Comparison of ENCODE assay signal across 29 cellular contexts in the genomic region with DNA sequence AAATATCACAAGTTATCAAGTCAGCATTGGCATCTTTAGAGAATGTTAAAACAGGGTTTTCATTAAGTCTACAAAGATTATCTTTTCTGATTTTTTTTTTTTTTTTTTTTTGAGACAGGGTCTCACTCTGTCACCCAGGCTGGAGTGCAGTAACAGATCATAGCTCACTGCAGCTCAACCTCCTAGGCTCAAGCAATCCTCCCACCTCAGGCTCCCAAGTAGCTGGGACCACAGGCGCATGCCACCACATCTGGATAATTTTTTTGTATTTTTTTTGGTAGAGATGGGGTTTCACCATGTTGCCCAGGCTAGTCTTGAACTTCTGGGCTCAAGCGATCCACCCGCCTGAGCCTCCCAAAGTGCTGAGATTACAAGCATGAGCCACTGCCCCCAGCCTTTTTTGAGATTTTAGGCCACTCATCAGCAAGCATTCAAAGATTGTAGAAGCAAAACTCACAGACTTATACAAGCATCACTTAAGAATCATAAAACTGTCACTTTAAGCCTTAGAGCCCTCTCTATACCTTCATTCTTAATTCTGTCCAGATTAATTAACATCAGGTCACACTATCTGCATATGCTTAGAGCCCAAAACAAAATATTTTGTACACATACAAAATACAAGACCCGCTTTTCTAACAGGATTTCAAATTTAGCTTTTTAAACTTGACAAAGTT.
"Had no signal": no experiment of that assay in that cellular context is flagged by ENCODE, and none has a peak within 500 bp of the region (broad histone marks: within the 10 kb centered on the region; RNA-seq: fewer than 3 reads in every experiment).

No MANE protein-coding gene starts in this region.

- H3K4me3 Mint-ChIP-seq: activated CD4-positive, alpha-beta T cell treated with anti-CD3 and anti-CD28 coated beads, Interleukin-2, amount 10 ng/mL, durations not matched to agents 7 days and 5 days; activated CD8-positive, alpha-beta T cell treated with anti-CD3 and anti-CD28 coated beads for 36 hours; activated naive CD4-positive, alpha-beta T cell treated with anti-CD3 and anti-CD28 coated beads, Interleukin-2, amount 50 U/mL, for 24 hours; activated naive CD8-positive, alpha-beta T cell treated with anti-CD3 and anti-CD28 coated beads, Interleukin-2, amount 50 U/mL, for 24 hours; dendritic cell treated with granulocyte-macrophage colony-stimulating factor and Interleukin-4, amounts not matched to agents 40 ng/mL and 50 ng/mL, for 4 days; nephron; stimulated activated memory B cell treated with anti-CD40 and anti-IgM and Interleukin-4, amounts not matched to agents 10 μg/mL and 1 μg/mL and 100 μg/mL, for 72 hours; stimulated activated naive CD8-positive, alpha-beta T cell treated with anti-CD3 and anti-CD28 coated beads, Interleukin-15, amount 100 ng/mL, for 72 hours; T-helper 1 cell treated with Interleukin-12 subunit alpha and Interleukin-12 subunit beta and Interleukin-4 antibody, amounts not matched to agents 30 μg/mL and 1 μg/mL, for 36 hours; WTC11 had no signal

- H3K9me3 ChIP-seq: gastrocnemius medialis, neutrophil, ovary, prostate gland, upper lobe of left lung, vagina had no signal

- H3K36me3 ChIP-seq: ovary, prostate gland, vagina had no signal

- H3K9me3 Mint-ChIP-seq: activated CD4-positive, alpha-beta T cell treated with anti-CD3 and anti-CD28 coated beads, Interleukin-2, amount 10 ng/mL, durations not matched to agents 7 days and 5 days; activated CD8-positive, alpha-beta T cell treated with anti-CD3 and anti-CD28 coated beads for 36 hours; activated naive CD4-positive, alpha-beta T cell treated with anti-CD3 and anti-CD28 coated beads, Interleukin-2, amount 50 U/mL, for 24 hours; activated naive CD8-positive, alpha-beta T cell treated with anti-CD3 and anti-CD28 coated beads, Interleukin-2, amount 50 U/mL, for 24 hours; activated T-helper 2 cell treated with anti-CD3 and anti-CD28 coated beads, Interferon-gamma antibody, Interleukin-2, Interleukin-4, amounts not matched to agents 10 μg/mL and 5 μg/mL and 100 μg/mL, durations not matched to agents 14 hours and 24 hours and 36 hours; dendritic cell treated with granulocyte-macrophage colony-stimulating factor and Interleukin-4, amounts not matched to agents 40 ng/mL and 50 ng/mL, for 4 days; nephron; stimulated activated memory B cell treated with anti-CD40 and anti-IgM and Interleukin-4, amounts not matched to agents 10 μg/mL and 1 μg/mL and 100 μg/mL, for 72 hours; stimulated activated naive CD8-positive, alpha-beta T cell treated with anti-CD3 and anti-CD28 coated beads, Interleukin-15, amount 100 ng/mL, for 72 hours; T-helper 1 cell treated with Interleukin-12 subunit alpha and Interleukin-12 subunit beta and Interleukin-4 antibody, amounts not matched to agents 30 μg/mL and 1 μg/mL, for 36 hours; WTC11 had no signal

- H3K27ac ChIP-seq: ovary, prostate gland, skin epidermis, upper lobe of left lung, vagina had no signal

- H3K36me3 Mint-ChIP-seq: WTC11 had no signal

- H3K27me3 ChIP-seq: gastrocnemius medialis, neutrophil, ovary, upper lobe of left lung, vagina had no signal

- H3K4me1 Mint-ChIP-seq: activated CD4-positive, alpha-beta T cell treated with anti-CD3 and anti-CD28 coated beads, Interleukin-2, amount 10 ng/mL, durations not matched to agents 7 days and 5 days had no signal

- ATAC-seq: activated CD8-positive, alpha-beta T cell treated with anti-CD3 and anti-CD28 coated beads for 36 hours; activated naive CD8-positive, alpha-beta T cell treated with anti-CD3 and anti-CD28 coated beads, Interleukin-2, amount 50 U/mL, for 24 hours; gastrocnemius medialis; left ventricle myocardium superior; sciatic nerve; stimulated activated memory B cell treated with anti-CD40 and anti-IgM and Interleukin-4, amounts not matched to agents 10 μg/mL and 1 μg/mL and 100 μg/mL, for 72 hours; stimulated activated naive CD8-positive, alpha-beta T cell treated with anti-CD3 and anti-CD28 coated beads, Interleukin-15, amount 100 ng/mL, for 72 hours; WTC11 had no signal

- DNase-seq: activated CD4-positive, alpha-beta T cell treated with anti-CD3 and anti-CD28 coated beads for 1 hour; activated CD4-positive, alpha-beta T cell treated with anti-CD3 and anti-CD28 coated beads, Interleukin-2, amount 10 ng/mL, durations not matched to agents 7 days and 5 days; activated CD8-positive, alpha-beta T cell treated with anti-CD3 and anti-CD28 coated beads for 36 hours; activated naive CD8-positive, alpha-beta T cell treated with anti-CD3 and anti-CD28 coated beads, Interleukin-2, amount 50 U/mL, for 24 hours; activated T-cell treated with anti-CD3 and anti-CD28 coated beads, Interleukin-2, amount 50 U/mL, for 48 hours; amygdala; caudate nucleus; gastrocnemius medialis; glutamatergic neuron; islet precursor cell; left ventricle myocardium superior; ovary; retina; stimulated activated CD4-positive, alpha-beta T cell treated with anti-CD3 and anti-CD28 coated beads, Interleukin-4, amount 100 ng/mL, for 24 hours; stimulated activated naive CD8-positive, alpha-beta T cell treated with anti-CD3 and anti-CD28 coated beads, Interleukin-15, amount 100 ng/mL, for 72 hours; substantia nigra; upper lobe of left lung had no signal

- H3K27ac Mint-ChIP-seq: activated CD4-positive, alpha-beta T cell treated with anti-CD3 and anti-CD28 coated beads, Interleukin-2, amount 10 ng/mL, durations not matched to agents 7 days and 5 days; activated CD8-positive, alpha-beta T cell treated with anti-CD3 and anti-CD28 coated beads for 36 hours; activated naive CD4-positive, alpha-beta T cell treated with anti-CD3 and anti-CD28 coated beads, Interleukin-2, amount 50 U/mL, for 24 hours; activated naive CD8-positive, alpha-beta T cell treated with anti-CD3 and anti-CD28 coated beads, Interleukin-2, amount 50 U/mL, for 24 hours; activated T-helper 2 cell treated with anti-CD3 and anti-CD28 coated beads, Interferon-gamma antibody, Interleukin-2, Interleukin-4, amounts not matched to agents 10 μg/mL and 5 μg/mL and 100 μg/mL, durations not matched to agents 14 hours and 24 hours and 36 hours; dendritic cell treated with granulocyte-macrophage colony-stimulating factor and Interleukin-4, amounts not matched to agents 40 ng/mL and 50 ng/mL, for 4 days; nephron; stimulated activated memory B cell treated with anti-CD40 and anti-IgM and Interleukin-4, amounts not matched to agents 10 μg/mL and 1 μg/mL and 100 μg/mL, for 72 hours; stimulated activated naive CD8-positive, alpha-beta T cell treated with anti-CD3 and anti-CD28 coated beads, Interleukin-15, amount 100 ng/mL, for 72 hours; T-helper 1 cell treated with Interleukin-12 subunit alpha and Interleukin-12 subunit beta and Interleukin-4 antibody, amounts not matched to agents 30 μg/mL and 1 μg/mL, for 36 hours; WTC11 had no signal

- H3K4me3 ChIP-seq: gastrocnemius medialis, ovary, prostate gland, skin epidermis, upper lobe of left lung, vagina had no signal

- H3K27me3 Mint-ChIP-seq: activated CD4-positive, alpha-beta T cell treated with anti-CD3 and anti-CD28 coated beads, Interleukin-2, amount 10 ng/mL, durations not matched to agents 7 days and 5 days; activated CD8-positive, alpha-beta T cell treated with anti-CD3 and anti-CD28 coated beads for 36 hours; activated naive CD4-positive, alpha-beta T cell treated with anti-CD3 and anti-CD28 coated beads, Interleukin-2, amount 50 U/mL, for 24 hours; activated naive CD8-positive, alpha-beta T cell treated with anti-CD3 and anti-CD28 coated beads, Interleukin-2, amount 50 U/mL, for 24 hours; dendritic cell treated with granulocyte-macrophage colony-stimulating factor and Interleukin-4, amounts not matched to agents 40 ng/mL and 50 ng/mL, for 4 days; stimulated activated memory B cell treated with anti-CD40 and anti-IgM and Interleukin-4, amounts not matched to agents 10 μg/mL and 1 μg/mL and 100 μg/mL, for 72 hours; stimulated activated naive CD8-positive, alpha-beta T cell treated with anti-CD3 and anti-CD28 coated beads, Interleukin-15, amount 100 ng/mL, for 72 hours had no signal

- H3K4me1 ChIP-seq: prostate gland had no signal
